Comparison of ENCODE assay signal across 1 cellular context in genomic region chr19:1206733-1207301, GRCh38.
TF ChIP-seq lines count a peak whose summit lies in the region.

No MANE protein-coding gene starts in this region.

TF ChIP-seq in GM12878, 131 proteins besides CTCF, POLR2A, EP300 and RAD21:
- TF ChIP-seq IKZF2 (IDR thresholded peaks at IDR 0.05) (no peak), RFX5 (IDR thresholded peaks at IDR 0.05; ENCODE audit: low read depth, low read length) (no peak), POLR2AphosphoS2 (IDR thresholded peaks at IDR 0.05; ENCODE audit: low read depth, low read length) (0 out of 2 replicates have a peak, but pooled peaks have one; percentile 8), HDAC6 (IDR thresholded peaks at IDR 0.05; ENCODE audit: unreplicated experiment) (no peak), PAX5 (IDR thresholded peaks at IDR 0.05; ENCODE audit: borderline replicate concordance, low read depth, low read length) (no peak), SMAD5 (IDR thresholded peaks at IDR 0.05; ENCODE audit: low read depth) (no peak), BACH1 (IDR thresholded peaks at IDR 0.05; ENCODE audit: borderline replicate concordance) (0 out of 2 replicates have a peak, but pooled peaks have one; percentile 2), DPF2 (IDR thresholded peaks at IDR 0.05) (no peak), YBX1 (IDR thresholded peaks at IDR 0.05) (no peak)
